1 cellular context compared by ENCODE assay signal in genomic region chr6:158853072-158853871, GRCh38.
A peak's percentile ranks its signal among the peaks of the same experiment; 100 is the strongest.
TF ChIP-seq lines count a peak whose summit lies in the region.

No MANE protein-coding gene starts in this region.

TF ChIP-seq in K562, 482 proteins besides CTCF, POLR2A, EP300 and RAD21 (continued from another document and continues in another):
- no peak for TF ChIP-seq TAF15 (IDR thresholded peaks at IDR 0.05; ENCODE audit: low read depth, low read length)
- peak; percentile 64 to 72 for TF ChIP-seq E2F6 (IDR thresholded peaks at IDR 0.05; ENCODE audit: borderline replicate concordance in 1 of 2, extremely low read depth in 1 of 2, insufficient read depth in 1 of 2, insufficient read length in 1 of 2, low read depth in 1 of 2, low read length in 1 of 2, poor library complexity in 1 of 2, severe bottlenecking in 1 of 2)
- peak; percentile 94; the same call in 1 of the 2 replicates for TF ChIP-seq CHAMP1 (IDR thresholded peaks at IDR 0.05)
- no peak; the same call in 1 of the 2 replicates for TF ChIP-seq ZNF76 (CRISPR knock-in tag; IDR thresholded peaks at IDR 0.05; ENCODE audit: borderline replicate concordance)
- TF ChIP-seq ZNF407 (IDR thresholded peaks at IDR 0.05; ENCODE audit: low read depth) = peak; percentile 75
- TF ChIP-seq ATF1 (CRISPR knock-in tag; IDR thresholded peaks at IDR 0.05) = no peak
- TF ChIP-seq ATF1 (tag; IDR thresholded peaks at IDR 0.05) = peak; percentile 92
- TF ChIP-seq THRAP3 (IDR thresholded peaks at IDR 0.05; ENCODE audit: borderline replicate concordance) = peak; percentile 99
- peak; percentile 97 for TF ChIP-seq CBFA2T2 (conservative IDR thresholded peaks at IDR 0.05)
- TF ChIP-seq UBTF (IDR thresholded peaks at IDR 0.05; ENCODE audit: borderline replicate concordance in 1 of 2, low read depth in 2 of 2, low read length in 2 of 2) = 0 out of 4 replicates have a peak, but pooled peaks of 1 of the 2 experiments have one; percentile 51
- TF ChIP-seq RHOXF2B (CRISPR knock-in tag; conservative IDR thresholded peaks at IDR 0.05) = no peak
- TF ChIP-seq MAFK (IDR thresholded peaks at IDR 0.05; ENCODE audit: low read length) = no peak
- peak; percentile 97 for TF ChIP-seq PHF20 (IDR thresholded peaks at IDR 0.05; ENCODE audit: partially characterized antibody)
- no peak for TF ChIP-seq U2AF1 (optimal IDR thresholded peaks at IDR 0.05; ENCODE audit: low read depth, low read length)
- no peak for TF ChIP-seq THRA (IDR thresholded peaks at IDR 0.05)
- TF ChIP-seq HIVEP1 (CRISPR knock-in tag; IDR thresholded peaks at IDR 0.05) = no peak
- peak; percentile 81 for TF ChIP-seq PKNOX1 (IDR thresholded peaks at IDR 0.05)
- TF ChIP-seq BRD9 (IDR thresholded peaks at IDR 0.05; ENCODE audit: low read depth, partially characterized antibody) = peak; percentile 99
- no peak for TF ChIP-seq SRSF3 (IDR thresholded peaks at IDR 0.05; ENCODE audit: insufficient read depth, low read length)
- TF ChIP-seq WHSC1 (IDR thresholded peaks at IDR 0.05; ENCODE audit: low read length) = no peak
- peak; percentile 99 for TF ChIP-seq CBFA2T3 (IDR thresholded peaks at IDR 0.05)
- peak; percentile 99 for TF ChIP-seq MAX (CRISPR knock-in tag; IDR thresholded peaks at IDR 0.05)
- TF ChIP-seq TCFL5 (CRISPR knock-in tag; conservative IDR thresholded peaks at IDR 0.05) = no peak
- TF ChIP-seq ZBTB12 (CRISPR knock-in tag; IDR thresholded peaks at IDR 0.05) = no peak
- peak; percentile 98 for TF ChIP-seq ELF4 (CRISPR knock-in tag; IDR thresholded peaks at IDR 0.05)
- TF ChIP-seq STAT5A (IDR thresholded peaks at IDR 0.05; ENCODE audit: borderline replicate concordance, low read length) = peak; percentile 96
- no peak for TF ChIP-seq PCBP1 (IDR thresholded peaks at IDR 0.05; ENCODE audit: low read depth, low read length, poor library complexity, severe bottlenecking)
- TF ChIP-seq CBX1 (IDR thresholded peaks at IDR 0.05; ENCODE audit: low read depth) = peak; percentile 22; the same call in 1 of the 2 replicates
- no peak for TF ChIP-seq SIRT6 (IDR thresholded peaks at IDR 0.05; ENCODE audit: low read depth, low read length)
- 0 out of 2 replicates have a peak, but pooled peaks have one; percentile 37 for TF ChIP-seq DDX20 (tag; IDR thresholded peaks at IDR 0.05; ENCODE audit: low read depth)
- TF ChIP-seq PHB (CRISPR knock-in tag; IDR thresholded peaks at IDR 0.05) = peak; percentile 80; the same call in 1 of the 2 replicates
- peak; percentile 97 for TF ChIP-seq GATA2 (CRISPR knock-in tag; IDR thresholded peaks at IDR 0.05)
- TF ChIP-seq HDGF (IDR thresholded peaks at IDR 0.05) = peak; percentile 100
- TF ChIP-seq NUFIP1 (IDR thresholded peaks at IDR 0.05; ENCODE audit: partially characterized antibody) = no peak
- TF ChIP-seq PRPF4 (IDR thresholded peaks at IDR 0.05; ENCODE audit: insufficient read depth, low read depth, low read length, poor library complexity, severe bottlenecking) = no peak
- peak; percentile 94 for TF ChIP-seq ZNF592 (IDR thresholded peaks at IDR 0.05)
- peak; percentile 100 for TF ChIP-seq DPF2 (IDR thresholded peaks at IDR 0.05)
- TF ChIP-seq YBX1 (IDR thresholded peaks at IDR 0.05) = peak; percentile 97
- no peak for TF ChIP-seq SIN3B (IDR thresholded peaks at IDR 0.05; ENCODE audit: low read depth)
